Comparison of ENCODE assay signal across 8 cellular contexts in genomic region chr20:5950271-5951031, GRCh38.
DNase-seq lines count a peak whose midpoint lies in the region; ATAC-seq and TF ChIP-seq lines count a peak whose summit lies in the region.

MCM8 (plus strand) TSS chr20:5950652; CDS start chr20:5952016, 1,364 bp downstream.
A gene with protein sequence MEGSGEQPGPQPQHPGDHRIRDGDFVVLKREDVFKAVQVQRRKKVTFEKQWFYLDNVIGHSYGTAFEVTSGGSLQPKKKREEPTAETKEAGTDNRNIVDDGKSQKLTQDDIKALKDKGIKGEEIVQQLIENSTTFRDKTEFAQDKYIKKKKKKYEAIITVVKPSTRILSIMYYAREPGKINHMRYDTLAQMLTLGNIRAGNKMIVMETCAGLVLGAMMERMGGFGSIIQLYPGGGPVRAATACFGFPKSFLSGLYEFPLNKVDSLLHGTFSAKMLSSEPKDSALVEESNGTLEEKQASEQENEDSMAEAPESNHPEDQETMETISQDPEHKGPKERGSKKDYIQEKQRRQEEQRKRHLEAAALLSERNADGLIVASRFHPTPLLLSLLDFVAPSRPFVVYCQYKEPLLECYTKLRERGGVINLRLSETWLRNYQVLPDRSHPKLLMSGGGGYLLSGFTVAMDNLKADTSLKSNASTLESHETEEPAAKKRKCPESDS (minus strand): TSS chr20:5950533. CDS start chr20:5950405, 128 bp downstream.

- peaks cover 20 to 69% (median 62%) of the 10 kb centered on the region in 11 experiments for H3K36me3 ChIP-seq in BLaER1 treated with 17β-estradiol and CSF1 and Interleukin-3, amounts not matched to agents 10 nM and 100 nM

- no peaks in the 10 kb centered on the region for H3K27me3 ChIP-seq in BLaER1 treated with 17β-estradiol and CSF1 and Interleukin-3, amounts not matched to agents 10 nM and 100 nM

- peak; percentile 98 for ATAC-seq in GM19328 (IDR thresholded peaks at IDR 0.05; ENCODE audit: unreplicated experiment)
- peak; percentile 89 for ATAC-seq in HG03469 (IDR thresholded peaks at IDR 0.05; ENCODE audit: unreplicated experiment)

- H3K9ac ChIP-seq in BLaER1 treated with 17β-estradiol and CSF1 and Interleukin-3, amounts not matched to agents 10 nM and 100 nM, result peak within 1 kb of the TSS; percentile 82 to 92 (median 85)

- H3K4me2 ChIP-seq in BLaER1 treated with 17β-estradiol and CSF1 and Interleukin-3, amounts not matched to agents 10 nM and 100 nM, result peak within 1 kb of the TSS; percentile 91 to 99 (median 95)

- peak; percentile 97 to 99 for DNase-seq in NCI-H526 (lab: John Stamatoyannopoulos, UW)
- peak; percentile 95 to 96 for DNase-seq in activated CD4-positive, alpha-beta T cell treated with anti-CD3 and anti-CD28 coated beads for 4 hours
- DNase-seq in coronary artery (ENCODE audit: low spot score), result peak; percentile 97
- DNase-seq in kidney tubule cell (ENCODE audit: low spot score), result peak; percentile 98
- DNase-seq in stimulated activated CD4-positive, alpha-beta T cell treated with anti-CD3 and anti-CD28 coated beads, Interleukin-1b, Interleukin-23, amount 100 ng/mL, for 24 hours (ENCODE audit: low read depth in 4 of 4, low spot score in 1 of 4), result peak; percentile 90 to 97 (median 95)

- peak within 1 kb of the TSS; percentile 76 to 93 (median 84) for H3K4me3 ChIP-seq in BLaER1 treated with 17β-estradiol and CSF1 and Interleukin-3, amounts not matched to agents 10 nM and 100 nM
- peak within 1 kb of the TSS; percentile 95 for H3K4me3 ChIP-seq in coronary artery

- no peak for TF ChIP-seq CTCF in coronary artery (IDR thresholded peaks at IDR 0.05)

- H3K27ac ChIP-seq in BLaER1 treated with 17β-estradiol and CSF1 and Interleukin-3, amounts not matched to agents 10 nM and 100 nM, result peak within 1 kb of the TSS; percentile 54 to 88 (median 83)
- H3K27ac ChIP-seq in coronary artery, result peak within 1 kb of the TSS; percentile 46 to 85

- no peaks in the 10 kb centered on the region for H3K9me3 ChIP-seq in BLaER1 treated with 17β-estradiol and CSF1 and Interleukin-3, amounts not matched to agents 10 nM and 100 nM (replicated peaks in 1 of 11)

- H3K4me1 ChIP-seq in BLaER1 treated with 17β-estradiol and CSF1 and Interleukin-3, amounts not matched to agents 10 nM and 100 nM, result peaks cover 28 to 55% (median 47%) of the 10 kb centered on the region in 10 experiments

- peaks cover 0 to 34% (median 12%) of the 10 kb centered on the region in 11 experiments; a peak in 8 of 22 replicates for H4K20me1 ChIP-seq in BLaER1 treated with 17β-estradiol and CSF1 and Interleukin-3, amounts not matched to agents 10 nM and 100 nM

Comparison
In these comparisons a context has a peak if more than half of its experiments do, and no peak if none do; other contexts are left out.
1. Peak in every context shown above with its lines: DNase-seq, ATAC-seq, H3K4me3 ChIP-seq and H3K27ac ChIP-seq.